Comparison of ENCODE assay signal across 25 cellular contexts in the genomic region with DNA sequence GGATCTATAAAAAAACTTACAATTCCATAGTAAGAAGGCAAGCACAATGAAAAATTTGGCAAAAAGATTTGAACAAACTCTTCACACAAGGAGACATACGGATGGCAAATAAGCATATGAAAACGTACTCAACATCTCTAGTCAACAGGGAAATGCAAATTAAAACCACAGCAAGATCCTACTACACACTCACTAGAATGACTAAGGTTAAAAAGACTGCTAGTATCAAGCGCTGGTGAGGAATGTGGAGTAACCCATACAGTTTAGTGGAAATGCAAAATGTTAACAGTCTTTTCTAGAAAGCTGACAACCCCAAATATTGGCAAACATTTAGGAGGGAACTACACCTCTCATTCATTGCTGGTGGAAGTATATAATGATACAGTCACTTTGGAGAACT.
"Had no signal": no experiment of that assay in that cellular context is flagged by ENCODE, and none has a peak within 500 bp of the region (broad histone marks: within the 10 kb centered on the region; RNA-seq: fewer than 3 reads in every experiment).

No MANE protein-coding gene starts in this region.

- H3K36me3 Mint-ChIP-seq: natural killer cell; stimulated activated memory B cell treated with anti-CD40 and anti-IgM and Interleukin-4, amounts not matched to agents 10 μg/mL and 1 μg/mL and 100 μg/mL, for 72 hours; type B pancreatic cell had no signal

- H3K4me3 ChIP-seq: coronary artery, gastroesophageal sphincter, heart left ventricle, hepatocyte, lower lobe of right lung, ovary, psoas muscle, sigmoid colon, testis, tibial artery had no signal

- H3K4me1 Mint-ChIP-seq: natural killer cell had no signal

- ATAC-seq: effector memory CD8-positive, alpha-beta T cell; gastroesophageal sphincter; heart left ventricle; left ventricle myocardium superior; lower lobe of right lung; natural killer cell; psoas muscle; right cardiac atrium; stimulated activated memory B cell treated with anti-CD40 and anti-IgM and Interleukin-4, amounts not matched to agents 10 μg/mL and 1 μg/mL and 100 μg/mL, for 72 hours; stimulated activated naive CD8-positive, alpha-beta T cell treated with anti-CD3 and anti-CD28 coated beads, Interleukin-15, Interleukin-2, amounts not matched to agents 100 U/mL and 50 U/mL, for 24 hours had no signal

- H3K36me3 ChIP-seq: gastroesophageal sphincter, heart left ventricle, lower lobe of right lung, ovary, sigmoid colon, tibial artery had no signal

- DNase-seq: dermis blood vessel endothelial cell; effector memory CD8-positive, alpha-beta T cell; foreskin fibroblast; heart left ventricle; kidney glomerular epithelial cell; left ventricle myocardium superior; lower lobe of right lung; natural killer cell; occipital lobe; ovary; posterior cingulate gyrus; psoas muscle; right cardiac atrium; sigmoid colon; stimulated activated CD4-positive, alpha-beta T cell treated with anti-CD3 and anti-CD28 coated beads, Interleukin-2, amount 100 ng/mL, for 24 hours; stimulated activated CD4-positive, alpha-beta T cell treated with anti-CD3 and anti-CD28 coated beads, Interleukin-4, amount 100 ng/mL, for 24 hours; stimulated activated naive CD8-positive, alpha-beta T cell treated with anti-CD3 and anti-CD28 coated beads, Interleukin-15, Interleukin-2, amounts not matched to agents 100 U/mL and 50 U/mL, for 24 hours; substantia nigra; testis; tibial artery had no signal

- H3K4me1 ChIP-seq: gastroesophageal sphincter, lower lobe of right lung, sigmoid colon, testis, tibial artery had no signal

- H3K9me3 Mint-ChIP-seq: effector memory CD8-positive, alpha-beta T cell; natural killer cell; stimulated activated memory B cell treated with anti-CD40 and anti-IgM and Interleukin-4, amounts not matched to agents 10 μg/mL and 1 μg/mL and 100 μg/mL, for 72 hours; type B pancreatic cell had no signal

- H3K27me3 Mint-ChIP-seq: stimulated activated memory B cell treated with anti-CD40 and anti-IgM and Interleukin-4, amounts not matched to agents 10 μg/mL and 1 μg/mL and 100 μg/mL, for 72 hours; type B pancreatic cell had no signal

- H3K9me3 ChIP-seq: gastroesophageal sphincter, heart left ventricle, lower lobe of right lung, ovary, psoas muscle, sigmoid colon, testis, tibial artery had no signal

- H3K27ac Mint-ChIP-seq: effector memory CD8-positive, alpha-beta T cell; natural killer cell; stimulated activated memory B cell treated with anti-CD40 and anti-IgM and Interleukin-4, amounts not matched to agents 10 μg/mL and 1 μg/mL and 100 μg/mL, for 72 hours; type B pancreatic cell had no signal

- H3K27ac ChIP-seq: coronary artery, gastroesophageal sphincter, heart left ventricle, hepatocyte, lower lobe of right lung, ovary, psoas muscle, sigmoid colon, testis, tibial artery had no signal

- H3K4me3 Mint-ChIP-seq: effector memory CD8-positive, alpha-beta T cell; natural killer cell; stimulated activated memory B cell treated with anti-CD40 and anti-IgM and Interleukin-4, amounts not matched to agents 10 μg/mL and 1 μg/mL and 100 μg/mL, for 72 hours; type B pancreatic cell had no signal
